Comparison of ENCODE assay signal across 8 cellular contexts in the genomic region with DNA sequence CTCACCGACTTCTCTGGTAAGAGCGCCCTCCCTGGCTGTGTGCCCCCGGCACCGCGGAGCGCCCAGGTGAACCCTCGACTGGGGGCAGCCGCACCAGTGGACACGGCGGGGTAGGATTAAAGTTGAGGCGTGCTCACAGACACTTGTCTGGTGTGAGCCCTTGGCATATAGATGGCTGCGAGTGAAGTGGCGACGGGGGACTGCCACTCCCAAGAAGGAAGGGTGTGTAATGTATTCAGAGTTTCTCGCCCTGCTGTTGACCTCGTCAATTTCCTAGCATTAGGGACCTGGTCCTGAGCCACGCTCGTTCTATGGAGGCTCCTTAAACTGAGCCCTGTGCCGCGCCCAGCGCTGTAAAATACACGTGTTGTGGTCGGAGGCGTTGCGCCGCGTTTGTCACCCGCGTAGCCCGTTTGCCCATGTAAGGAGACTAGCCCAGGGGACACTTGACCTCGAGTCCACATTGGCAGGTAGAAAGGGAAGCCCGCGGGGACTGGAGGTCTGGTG. TPM values are rescaled to one million over a fixed set of nuclear protein-coding genes. Genes with fewer than 3 reads are reported as not detected.
DNase-seq lines count a peak whose midpoint lies in the region; ATAC-seq, FAIRE-seq and TF ChIP-seq lines count a peak whose summit lies in the region.

No MANE protein-coding gene starts in this region.

- FAIRE-seq in HepG2 (lab: Jason Lieb, UNC) = no peak

- peak overlapping the region; percentile 68 to 80 (median 69) for H3K4me3 ChIP-seq in mammary epithelial cell (replicated peaks in 1 of 3; ENCODE audit: insufficient read depth in 1 of 3, low read depth in 2 of 3, low read length in 3 of 3)
- peak overlapping the region; percentile 21 to 69 (median 53) for H3K4me3 ChIP-seq in HepG2 (replicated peaks in 1 of 3; ENCODE audit: insufficient read depth in 1 of 3, low read depth in 2 of 3, low read length in 3 of 3)
- H3K4me3 ChIP-seq in stomach smooth muscle (ENCODE audit: low read length in 2 of 2) = peak overlapping the region; percentile 96

- H3K9ac ChIP-seq in mammary epithelial cell (ENCODE audit: insufficient read depth, low read length) = peak overlapping the region; percentile 83
- 0 out of 2 replicates have a peak overlapping the region, but pooled peaks have one; percentile 7 for H3K9ac ChIP-seq in HepG2 (ENCODE audit: insufficient read depth, low read depth, low read length)
- H3K9ac ChIP-seq in stomach smooth muscle (ENCODE audit: low read length in 2 of 2) = peak overlapping the region; percentile 97 to 99

- BruUV-seq in mammary epithelial cell (replicated peaks; lab: Mats Ljungman, UMichigan) = no TSS peak
- BruUV-seq in HepG2 (replicated peaks; lab: Mats Ljungman, UMichigan) = no TSS peak

- H4K20me1 ChIP-seq in mammary epithelial cell (ENCODE audit: insufficient read depth, low read length) = no peaks in the 10 kb centered on the region
- H4K20me1 ChIP-seq in HepG2 (ENCODE audit: insufficient read depth, low read length) = no peaks in the 10 kb centered on the region

- TF ChIP-seq EP300 in HepG2 (IDR thresholded peaks at IDR 0.05; ENCODE audit: low read depth in 2 of 2, low read length in 2 of 2) (no peak), HepG2 (CRISPR knock-in tag; IDR thresholded peaks at IDR 0.05; ENCODE audit: borderline replicate concordance) (no peak)

- H3K4me1 ChIP-seq in mammary epithelial cell (ENCODE audit: insufficient read depth, low read length) (peaks cover 33% of the 10 kb centered on the region), HepG2 (ENCODE audit: insufficient read depth, low read length) (peaks cover 19% of the 10 kb centered on the region), stomach smooth muscle (ENCODE audit: control insufficient read depth, insufficient read depth, low read length) (peaks cover 31% of the 10 kb centered on the region)

- H3K4me2 ChIP-seq in mammary epithelial cell (ENCODE audit: insufficient read depth, low read depth, low read length) = peak overlapping the region; percentile 97
- peak overlapping the region; percentile 84 for H3K4me2 ChIP-seq in HepG2 (ENCODE audit: low read depth, low read length)

- H3K36me3 ChIP-seq in mammary epithelial cell (ENCODE audit: insufficient read depth, low read length) (peaks cover 3% of the 10 kb centered on the region), HepG2 (replicated peaks in 1 of 2; ENCODE audit: control insufficient read depth in 1 of 2, insufficient read depth in 2 of 2, low read length in 2 of 2) (no peaks in the 10 kb centered on the region), stomach smooth muscle (ENCODE audit: control insufficient read depth in 2 of 2, insufficient read depth in 2 of 2, low read length in 2 of 2) (peaks cover 2 to 5% of the 10 kb centered on the region in 2 donors)

- intact Hi-C loops in mammary epithelial cell (cut with micrococcal nuclease) = loop anchor here (5.0 kb wide), 3 partner anchors 49 to 84 kb away; no protein-coding TSS in a partner anchor
- intact Hi-C loops in HepG2 (cut with micrococcal nuclease; ENCODE audit: unreplicated experiment) = loop anchor here (1.0 to 10.0 kb wide), 2 partner anchors 188 to 908 kb away; no protein-coding TSS in a partner anchor

- H3K27ac ChIP-seq in mammary epithelial cell (ENCODE audit: insufficient read depth, low read depth, low read length) (peak overlapping the region; percentile 86), HepG2 (ENCODE audit: extremely low read length, insufficient read depth, low read length) (no peak overlapping the region), stomach smooth muscle (ENCODE audit: low read length) (peak overlapping the region; percentile 99)

- DNase-seq in Ammon's horn (ENCODE audit: low spot score) = peak; percentile 45
- peak; percentile 42 for DNase-seq in KBM-7
- no peak for DNase-seq in mammary epithelial cell
- no peak for DNase-seq in HepG2 (ENCODE audit: low spot score)
- DNase-seq in cerebellum (ENCODE audit: low spot score) = no peak

- in situ Hi-C loops in KBM-7 (cut with MboI; ENCODE audit: low pct_unique_long_range_greater_than_20kb, low sequenced_read_pairs) (loop anchor here (25.0 kb wide), 1 partner anchor 174 kb away; a partner anchor contains a TSS), mammary epithelial cell (cut with MboI; ENCODE audit: low sequenced_read_pairs in 2 of 2) (loop anchor here in 1 of 2 donors (5.0 kb wide), 1 partner anchor 184 kb away; no protein-coding TSS in a partner anchor), HepG2 (cut with HindIII; ENCODE audit: extremely low pct_ligation_motif_present, low pct_unique_long_range_greater_than_20kb) (loop anchor here (5.0 kb wide), 1 partner anchor 179 kb away; no protein-coding TSS in a partner anchor)

- H3K79me2 ChIP-seq in mammary epithelial cell (ENCODE audit: insufficient read depth, low read length) (peaks cover 55% of the 10 kb centered on the region), HepG2 (ENCODE audit: insufficient read depth, low read length) (no peaks in the 10 kb centered on the region)

- ATAC-seq in HepG2 (peak; percentile 51; the same call in 2 of the 3 replicates), GM18505 (IDR thresholded peaks at IDR 0.05; ENCODE audit: unreplicated experiment) (no peak), HG02759 (IDR thresholded peaks at IDR 0.05; ENCODE audit: unreplicated experiment) (no peak)

- POLR2A ChIA-PET in HepG2 (lab: Yijun Ruan, JAX) = interaction anchor here (1.5 kb wide), 1 partner anchor 16 kb away, joined by 3 read pairs; no protein-coding TSS in a partner anchor

- CTCF ChIA-PET in mammary epithelial cell (lab: Charles Lee; ENCODE audit: low non-redundant PET) (no interaction called here), HepG2 (lab: Yijun Ruan, JAX; ENCODE audit: low intra/inter-chr PET ratio, low total read pairs) (no interaction called here)

- WGBS in mammary epithelial cell (ENCODE audit: low coverage, missing lambda C conversion rate) = 1% methylated on average over 14 of the region's 33 CpGs
- WGBS in HepG2 (ENCODE audit: low lambda C conversion rate) = 0% methylated on average over 12 of the region's 33 CpGs

- peak in 1 of 2 donors; percentile 3 for TF ChIP-seq CTCF in mammary epithelial cell (conservative IDR thresholded peaks at IDR 0.05 in 1 of 2, IDR thresholded peaks at IDR 0.05 in 1 of 2; ENCODE audit: extremely low read depth in 1 of 2, insufficient read depth in 1 of 2, low read depth in 1 of 2, low read length in 2 of 2)
- TF ChIP-seq CTCF in HepG2 (CRISPR knock-in tag; IDR thresholded peaks at IDR 0.05) = peak; percentile 51

- H2AFZ ChIP-seq in mammary epithelial cell (ENCODE audit: low read depth, low read length) = peak overlapping the region; percentile 93
- H2AFZ ChIP-seq in HepG2 (ENCODE audit: low read length) = peak overlapping the region; percentile 49

- dilution Hi-C loops in mammary epithelial cell (cut with HindIII; ENCODE audit: low sequenced_read_pairs) = no loop called here

- no peaks in the 10 kb centered on the region for H3K27me3 ChIP-seq in mammary epithelial cell (ENCODE audit: insufficient read depth, low read length)
- peaks cover 5 to 29% of the 10 kb centered on the region in 2 experiments for H3K27me3 ChIP-seq in HepG2 (ENCODE audit: control insufficient read depth in 1 of 2, insufficient read depth in 2 of 2, low read length in 2 of 2)
- H3K27me3 ChIP-seq in stomach smooth muscle (ENCODE audit: control insufficient read depth in 1 of 2, insufficient read depth in 2 of 2, low read length in 2 of 2) = no peaks in the 10 kb centered on the region

- TF ChIP-seq POLR2A in HepG2 (IDR thresholded peaks at IDR 0.05; ENCODE audit: insufficient read depth in 1 of 2, low read depth in 2 of 2, low read length in 2 of 2) = no peak
- TF ChIP-seq POLR2A in GM18505 (IDR thresholded peaks at IDR 0.05; ENCODE audit: borderline replicate concordance, extremely low read depth, insufficient read depth, insufficient read length) = no peak

- H3K9me3 ChIP-seq in mammary epithelial cell (replicated peaks; ENCODE audit: insufficient read depth, low read length) (no peaks in the 10 kb centered on the region), HepG2 (ENCODE audit: low read length) (no peaks in the 10 kb centered on the region), stomach smooth muscle (ENCODE audit: control insufficient read depth in 2 of 2, low read length in 2 of 2) (no peaks in the 10 kb centered on the region)

- no peak for TF ChIP-seq RAD21 in HepG2 (CRISPR knock-in tag; IDR thresholded peaks at IDR 0.05)

RNA-seq across cellular contexts. Expression of a gene that starts 0.5 kb away (rescaled TPM):
- total RNA-seq in mammary epithelial cell (10 to 100 TPM; 11.7 to 28.4 TPM), HepG2 (2016; rRNA removed; fragmentation: Illumina TruSeq; extraction: Trizol) (0.29 TPM in 1 of 2 replicates, not detected in the other), cerebellum (7.6 TPM)
- polyA plus RNA-seq in mammary epithelial cell (22.2 TPM), HepG2 (2011; rRNA removed) (0.33 and 0.34 TPM in 2 replicates)
- polyA minus RNA-seq in mammary epithelial cell = 5.7 TPM
- not detected in 2 replicates for total RNA-seq in HepG2 (2016; cell fraction: cytosol; rRNA removed; fragmentation: Illumina TruSeq; extraction: Trizol; ENCODE audit: low read depth)
- total RNA-seq in HepG2 (2016; cell fraction: insoluble cytoplasmic fraction; rRNA removed; fragmentation: Illumina TruSeq; extraction: Trizol) = not detected in 2 replicates
- 0.14 TPM in 1 of 2 replicates, not detected in the other for total RNA-seq in HepG2 (2016; cell fraction: membrane; rRNA removed; fragmentation: Illumina TruSeq; extraction: Trizol)
- total RNA-seq in HepG2 (2016; cell fraction: nucleus; rRNA removed; fragmentation: Illumina TruSeq; extraction: Trizol) = not detected in 2 replicates
- 0.40 and 0.54 TPM in 2 replicates for polyA plus RNA-seq in HepG2 (2011; cell fraction: cytosol; rRNA removed)
- 0.12 and 0.55 TPM in 2 replicates for polyA plus RNA-seq in HepG2 (2011; cell fraction: nucleus; rRNA removed)
- polyA plus RNA-seq in HepG2 (2012) = 0.67 and 0.79 TPM in 2 replicates
- polyA plus RNA-seq in HepG2 (2016; cell fraction: cytosol; fragmentation: Illumina TruSeq; extraction: Trizol; ENCODE audit: low read depth) = 0.09 TPM in 1 of 2 replicates, not detected in the other
- polyA plus RNA-seq in HepG2 (2016; cell fraction: insoluble cytoplasmic fraction; fragmentation: Illumina TruSeq; extraction: Trizol; ENCODE audit: low read depth) = not detected in 2 replicates
- 0.22 TPM in 1 of 2 replicates, not detected in the other for polyA plus RNA-seq in HepG2 (2016; cell fraction: membrane; fragmentation: Illumina TruSeq; extraction: Trizol; ENCODE audit: low read depth)
- not detected in 2 replicates for polyA plus RNA-seq in HepG2 (2016; cell fraction: nucleus; fragmentation: Illumina TruSeq; extraction: Trizol; ENCODE audit: insufficient read depth, low read depth)
- polyA minus RNA-seq in HepG2 (2011; rRNA and poly(A)+ RNA removed; ENCODE audit: low replicate concordance) = 1.4 and 58.2 TPM in 2 replicates
- not detected in 2 replicates for polyA minus RNA-seq in HepG2 (2011; cell fraction: cytosol; rRNA and poly(A)+ RNA removed)
- 0.52 TPM in 1 of 2 replicates, not detected in the other for polyA minus RNA-seq in HepG2 (2011; cell fraction: nucleus; rRNA and poly(A)+ RNA removed)

RNA-seq across cellular contexts. Expression of a gene that starts 20.2 kb away (rescaled TPM):
- total RNA-seq in mammary epithelial cell (10 to 100 TPM; 32.2 to 36.4 TPM), HepG2 (2016; rRNA removed; fragmentation: Illumina TruSeq; extraction: Trizol) (13.5 and 16.7 TPM in 2 replicates), cerebellum (20.6 TPM)
- polyA plus RNA-seq in mammary epithelial cell (12.5 TPM), HepG2 (2011; rRNA removed) (4.5 and 5.8 TPM in 2 replicates)
- 44.7 TPM for polyA minus RNA-seq in mammary epithelial cell
- total RNA-seq in HepG2 (2016; cell fraction: cytosol; rRNA removed; fragmentation: Illumina TruSeq; extraction: Trizol; ENCODE audit: low read depth) = 2.1 TPM in 2 replicates
- total RNA-seq in HepG2 (2016; cell fraction: insoluble cytoplasmic fraction; rRNA removed; fragmentation: Illumina TruSeq; extraction: Trizol) = 13.4 and 17.6 TPM in 2 replicates
- 3.8 and 5.4 TPM in 2 replicates for total RNA-seq in HepG2 (2016; cell fraction: membrane; rRNA removed; fragmentation: Illumina TruSeq; extraction: Trizol)
- total RNA-seq in HepG2 (2016; cell fraction: nucleus; rRNA removed; fragmentation: Illumina TruSeq; extraction: Trizol) = 31.3 and 34.7 TPM in 2 replicates
- polyA plus RNA-seq in HepG2 (2011; cell fraction: cytosol; rRNA removed) = 2.6 and 2.7 TPM in 2 replicates
- polyA plus RNA-seq in HepG2 (2011; cell fraction: nucleus; rRNA removed) = 12.4 and 12.6 TPM in 2 replicates
- polyA plus RNA-seq in HepG2 (2012) = 7.4 and 8.5 TPM in 2 replicates
- 0.38 and 0.41 TPM in 2 replicates for polyA plus RNA-seq in HepG2 (2016; cell fraction: cytosol; fragmentation: Illumina TruSeq; extraction: Trizol; ENCODE audit: low read depth)
- 5.2 and 6.4 TPM in 2 replicates for polyA plus RNA-seq in HepG2 (2016; cell fraction: insoluble cytoplasmic fraction; fragmentation: Illumina TruSeq; extraction: Trizol; ENCODE audit: low read depth)
- 0.81 and 1.0 TPM in 2 replicates for polyA plus RNA-seq in HepG2 (2016; cell fraction: membrane; fragmentation: Illumina TruSeq; extraction: Trizol; ENCODE audit: low read depth)
- 18.2 and 19.9 TPM in 2 replicates for polyA plus RNA-seq in HepG2 (2016; cell fraction: nucleus; fragmentation: Illumina TruSeq; extraction: Trizol; ENCODE audit: insufficient read depth, low read depth)
- polyA minus RNA-seq in HepG2 (2011; rRNA and poly(A)+ RNA removed; ENCODE audit: low replicate concordance) = 19.4 and 24.1 TPM in 2 replicates
- polyA minus RNA-seq in HepG2 (2011; cell fraction: cytosol; rRNA and poly(A)+ RNA removed) = 7.3 and 7.6 TPM in 2 replicates
- 29.5 and 29.8 TPM in 2 replicates for polyA minus RNA-seq in HepG2 (2011; cell fraction: nucleus; rRNA and poly(A)+ RNA removed)

Comparison
In these comparisons a context has a peak if more than half of its experiments do, and no peak if none do; other contexts are left out.
1. DNase-seq: peak in Ammon's horn (single experiment) and KBM-7 (single experiment); none in mammary epithelial cell (single experiment), HepG2 (single experiment) and cerebellum (single experiment).
2. H3K9ac ChIP-seq: peak in every context shown above with its lines; median percentile 98 in stomach smooth muscle; 83 in mammary epithelial cell; 7 in HepG2.
3. Peak in every context shown above with its lines, with median percentiles within 50 percentile points of each other: H3K4me3 ChIP-seq.